15 cellular contexts compared by ENCODE assay signal in the genomic region with DNA sequence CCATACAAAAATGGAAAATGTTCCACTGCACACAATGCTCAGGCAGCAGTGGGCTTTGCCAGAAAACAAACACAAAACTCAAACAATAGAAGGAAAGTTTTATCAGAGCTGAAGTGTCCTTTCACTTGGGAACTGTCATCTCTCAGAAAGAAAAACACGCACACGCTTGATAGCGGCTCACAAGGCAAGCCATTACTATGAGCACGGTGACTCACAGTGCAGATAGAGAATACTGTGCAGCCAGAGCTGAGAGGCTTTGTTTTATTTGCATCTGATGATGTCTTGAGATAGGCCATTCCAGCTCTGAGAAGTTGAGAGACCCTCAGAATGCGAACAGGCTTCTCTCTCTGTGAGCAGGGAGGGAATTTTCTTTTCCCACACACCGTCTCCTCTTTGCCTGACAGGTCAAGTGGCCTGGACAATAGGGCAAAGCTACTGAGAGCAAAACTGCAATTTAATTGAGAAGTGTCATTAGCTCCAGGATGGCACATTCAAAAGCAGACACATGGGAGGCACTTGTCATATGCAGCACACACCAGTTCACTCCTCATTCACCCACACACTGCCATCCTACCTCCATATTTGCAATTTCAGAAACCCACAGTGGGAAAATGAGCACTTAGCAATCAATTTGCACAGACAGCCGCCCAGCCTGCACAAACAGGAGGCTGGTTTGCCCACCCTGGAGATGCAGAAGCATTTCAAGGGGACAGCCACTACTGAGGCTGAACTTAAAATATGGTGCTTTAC.
DNase-seq lines count a peak whose midpoint lies in the region; ATAC-seq and TF ChIP-seq lines count a peak whose summit lies in the region.
"Had no signal": no experiment of that assay in that cellular context is flagged by ENCODE, and none has a peak within 500 bp of the region (broad histone marks: within the 10 kb centered on the region; RNA-seq: fewer than 3 reads in every experiment).

No MANE protein-coding gene starts in this region.

- H3K18ac ChIP-seq in IMR-90 (ENCODE audit: low read depth, low read length) (no peak overlapping the region), neuronal stem cell (ENCODE audit: low read length) (peak overlapping the region; percentile 6)

- H3K4ac ChIP-seq in IMR-90 (ENCODE audit: low read depth, low read length) (no peak overlapping the region), neuronal stem cell (ENCODE audit: low read length) (no peak overlapping the region)

- H2BK5ac ChIP-seq in IMR-90 (ENCODE audit: low read depth, low read length, poor library complexity, severe bottlenecking) = no peak overlapping the region
- H2BK5ac ChIP-seq in neuronal stem cell (ENCODE audit: low read length) = no peak overlapping the region

- intact Hi-C loops in IMR-90 (cut with micrococcal nuclease) = no loop called here
- intact Hi-C loops in head of caudate nucleus (cut with DNase I) = no loop called here
- intact Hi-C loops in transverse colon (cut with DNase I; ENCODE audit: low total_unique reads) = no loop called here

- no peak overlapping the region for H2BK12ac ChIP-seq in neuronal stem cell (ENCODE audit: low read length)

- H4K8ac ChIP-seq in IMR-90 (ENCODE audit: low read depth in 2 of 2, low read length in 2 of 2) (no peak overlapping the region), neuronal stem cell (ENCODE audit: low read depth, low read length) (no peak overlapping the region)

- H4K91ac ChIP-seq in IMR-90 (ENCODE audit: insufficient read depth, low read depth, low read length) = no peak overlapping the region
- H4K91ac ChIP-seq in neuronal stem cell (ENCODE audit: low read depth, low read length, poor library complexity) = no peak overlapping the region

- H3K14ac ChIP-seq in IMR-90 (replicated peaks; ENCODE audit: low read depth, low read length) = no peak overlapping the region
- H3K14ac ChIP-seq in neuronal stem cell (ENCODE audit: low read length) = no peak overlapping the region

- H3K9me1 ChIP-seq in IMR-90 (ENCODE audit: insufficient read depth, low read length) = no peaks in the 10 kb centered on the region

- 93% methylated on average over 2 of the region's 7 CpGs; no CpG with 5 or more reads in 1 of the 2 experiments for WGBS in IMR-90 (ENCODE audit: extremely low coverage in 2 of 2, insufficient read length in 1 of 2), 2 experiments
- WGBS in neuronal stem cell (ENCODE audit: extremely low coverage in 2 of 2, insufficient read length in 2 of 2, insufficient replicate concordance in 1 of 2), 2 donors = no CpG with 5 or more reads among the region's 7 CpGs
- 69 to 83% methylated on average over 5 to 7 of the region's 7 CpGs for WGBS in transverse colon (ENCODE audit: low coverage in 1 of 2), 2 donors

- H3K9me3 Mint-ChIP-seq in naive thymus-derived CD8-positive, alpha-beta T cell = no peaks in the 10 kb centered on the region

- H2AK9ac ChIP-seq in IMR-90 (replicated peaks; ENCODE audit: low read depth, low read length, poor library complexity) = no peak overlapping the region

- H4K5ac ChIP-seq in IMR-90 (ENCODE audit: low read depth, low read length) = no peak overlapping the region

- no peak for DNase-seq in IMR-90
- peak; percentile 23 for DNase-seq in RPMI7951 (ENCODE audit: low read depth)
- DNase-seq in head of caudate nucleus = peak in 29 of 42 donors; percentile 9 to 75 (median 27)
- DNase-seq in neuronal stem cell (ENCODE audit: low spot score) = no peak
- no peak for DNase-seq in transverse colon
- no peak for DNase-seq in NCI-H1436 (lab: John Stamatoyannopoulos, UW)
- no peak for DNase-seq in naive thymus-derived CD8-positive, alpha-beta T cell
- no peak for DNase-seq in HPDE6-E6E7 (ENCODE audit: extremely low spot score)
- DNase-seq: CD4-positive, CD25-positive, alpha-beta regulatory T cell; DMS79; HCEC 1CT; NCI-H146; NCI-H2081 treated with DMSO at 0.1 percent for 48 hours; NCI-H69; PC-3 had no signal

- no peaks in the 10 kb centered on the region for H3K4me1 Mint-ChIP-seq in naive thymus-derived CD8-positive, alpha-beta T cell
- H3K4me1 Mint-ChIP-seq: CD4-positive, CD25-positive, alpha-beta regulatory T cell had no signal

- H4K20me1 ChIP-seq in IMR-90 (ENCODE audit: insufficient read depth, low read length) = no peaks in the 10 kb centered on the region

- H3K79me1 ChIP-seq in IMR-90 (ENCODE audit: low read depth in 1 of 2, low read length in 2 of 2) (no peaks in the 10 kb centered on the region), neuronal stem cell (ENCODE audit: low read depth, low read length) (no peaks in the 10 kb centered on the region)

- POLR2A ChIA-PET in IMR-90 (lab: Charles Lee; ENCODE audit: unreplicated experiment) = no interaction called here
- POLR2A ChIA-PET in naive thymus-derived CD8-positive, alpha-beta T cell (lab: Charles Lee) = no interaction called here

- ATAC-seq in IMR-90 (ENCODE audit: low read depth) = 0 out of 2 replicates have a peak, but pooled peaks have one; percentile 49
- no peak for ATAC-seq in naive thymus-derived CD8-positive, alpha-beta T cell
- ATAC-seq: PC-3 had no signal

- H2BK20ac ChIP-seq in IMR-90 (ENCODE audit: low read depth, low read length) = no peak overlapping the region

- no peak overlapping the region for H2AK5ac ChIP-seq in IMR-90 (ENCODE audit: low read depth, low read length)
- no peak overlapping the region for H2AK5ac ChIP-seq in neuronal stem cell (ENCODE audit: low read depth, low read length)

- no peak overlapping the region for H3K56ac ChIP-seq in IMR-90 (ENCODE audit: extremely low read depth, insufficient read depth, low read length)

- TF ChIP-seq CTCF in IMR-90 (conservative IDR thresholded peaks at IDR 0.05; ENCODE audit: low read depth, low read length) (no peak), transverse colon (IDR thresholded peaks at IDR 0.05) (no peak)

- no TSS peak for BruUV-seq in IMR-90 (replicated peaks; lab: Mats Ljungman, UMichigan)

- no peak overlapping the region for H3K4me3 ChIP-seq in IMR-90 (ENCODE audit: insufficient read depth, low read depth, low read length)
- no peak overlapping the region for H3K4me3 ChIP-seq in neuronal stem cell (ENCODE audit: low read length in 2 of 2)
- no peak overlapping the region for H3K4me3 ChIP-seq in transverse colon

- H3K23ac ChIP-seq in IMR-90 (ENCODE audit: low read depth, low read length) (no peak overlapping the region), neuronal stem cell (ENCODE audit: low read depth, low read length, poor library complexity) (no peak overlapping the region)

- no peak overlapping the region for H2BK15ac ChIP-seq in IMR-90 (ENCODE audit: low read depth, low read length)
- no peak overlapping the region for H2BK15ac ChIP-seq in neuronal stem cell (ENCODE audit: low read length)

- H3K27me3 ChIP-seq in IMR-90 (ENCODE audit: control insufficient read depth, insufficient read depth, low read length) (peaks cover 5% of the 10 kb centered on the region), neuronal stem cell (ENCODE audit: control insufficient read depth in 3 of 3, insufficient read depth in 3 of 3, low read depth in 1 of 3, low read length in 3 of 3) (peaks cover 0 to 3% (median 0%) of the 10 kb centered on the region in 3 experiments), transverse colon (no peaks in the 10 kb centered on the region)

- CTCF ChIA-PET in IMR-90 (lab: Yijun Ruan, JAX) = no interaction called here

- no peaks in the 10 kb centered on the region for H3K9me3 ChIP-seq in IMR-90 (ENCODE audit: control insufficient read depth, insufficient read depth, low read length)
- no peaks in the 10 kb centered on the region for H3K9me3 ChIP-seq in neuronal stem cell (replicated peaks in 1 of 2; ENCODE audit: control insufficient read depth in 2 of 2, insufficient read depth in 1 of 2, low read depth in 1 of 2, low read length in 2 of 2)
- no peaks in the 10 kb centered on the region for H3K9me3 ChIP-seq in transverse colon

- H3K4me1 ChIP-seq in IMR-90 (ENCODE audit: control insufficient read depth, insufficient read depth, low read length) (no peaks in the 10 kb centered on the region), neuronal stem cell (ENCODE audit: control insufficient read depth in 2 of 2, insufficient read depth in 1 of 2, low read depth in 1 of 2, low read length in 2 of 2) (peaks cover 9 to 10% of the 10 kb centered on the region in 2 donors), transverse colon (no peaks in the 10 kb centered on the region)

- H3K27me3 Mint-ChIP-seq in naive thymus-derived CD8-positive, alpha-beta T cell = peaks cover 4 to 10% (median 7%) of the 10 kb centered on the region in 5 donors
- H3K27me3 Mint-ChIP-seq: CD4-positive, CD25-positive, alpha-beta regulatory T cell had no signal

- in situ Hi-C loops in IMR-90 (cut with MboI; ENCODE audit: low sequenced_read_pairs) = no loop called here
- in situ Hi-C loops in transverse colon (cut with MboI; ENCODE audit: low pct_ligation_motif_present in 1 of 4, low pct_unique_long_range_greater_than_20kb in 1 of 4, low sequenced_read_pairs in 3 of 4) = no loop called here

- H3K4me3 Mint-ChIP-seq in naive thymus-derived CD8-positive, alpha-beta T cell = no peak overlapping the region
- H3K4me3 Mint-ChIP-seq: CD4-positive, CD25-positive, alpha-beta regulatory T cell had no signal

- H3K4me2 ChIP-seq in IMR-90 (ENCODE audit: low read depth, low read length) (no peak overlapping the region), neuronal stem cell (ENCODE audit: insufficient read depth, low read length, poor library complexity, severe bottlenecking) (no peak overlapping the region)

- no peak overlapping the region for H3K27ac Mint-ChIP-seq in naive thymus-derived CD8-positive, alpha-beta T cell
- H3K27ac Mint-ChIP-seq: CD4-positive, CD25-positive, alpha-beta regulatory T cell had no signal

- dilution Hi-C loops in IMR-90 (cut with HindIII; ENCODE audit: low sequenced_read_pairs, unreplicated experiment) = no loop called here

- H2BK120ac ChIP-seq in IMR-90 (ENCODE audit: low read depth, low read length) = no peak overlapping the region
- no peak overlapping the region for H2BK120ac ChIP-seq in neuronal stem cell (ENCODE audit: low read depth, low read length)

- H3K27ac ChIP-seq in IMR-90 (ENCODE audit: insufficient read depth, low read length) = no peak overlapping the region
- no peak overlapping the region for H3K27ac ChIP-seq in neuronal stem cell (replicated peaks; ENCODE audit: low read length)
- H3K27ac ChIP-seq in transverse colon = no peak overlapping the region

- no peak for TF ChIP-seq EP300 in transverse colon (IDR thresholded peaks at IDR 0.05; ENCODE audit: low read depth)

- H3K9ac ChIP-seq in IMR-90 (ENCODE audit: low read depth, low read length) (no peak overlapping the region), neuronal stem cell (ENCODE audit: low read depth, low read length, poor library complexity) (no peak overlapping the region)

- no peaks in the 10 kb centered on the region for H3K36me3 Mint-ChIP-seq in naive thymus-derived CD8-positive, alpha-beta T cell
- H3K36me3 Mint-ChIP-seq: CD4-positive, CD25-positive, alpha-beta regulatory T cell had no signal

- no peak for TF ChIP-seq RAD21 in IMR-90 (IDR thresholded peaks at IDR 0.05; ENCODE audit: low read length)

- H2AFZ ChIP-seq in IMR-90 (replicated peaks; ENCODE audit: low read length, poor library complexity) = no peak overlapping the region
- H2AFZ ChIP-seq in neuronal stem cell (ENCODE audit: low read length) = peak overlapping the region; percentile 53

- H3K36me3 ChIP-seq in IMR-90 (ENCODE audit: control insufficient read depth, insufficient read depth, low read length) (no peaks in the 10 kb centered on the region), neuronal stem cell (replicated peaks in 1 of 2; ENCODE audit: control insufficient read depth in 2 of 2, insufficient read depth in 2 of 2, low read length in 2 of 2) (no peaks in the 10 kb centered on the region), transverse colon (no peaks in the 10 kb centered on the region)

- TF ChIP-seq POLR2A in IMR-90 (IDR thresholded peaks at IDR 0.05; ENCODE audit: low read depth, low read length) = no peak
- TF ChIP-seq POLR2A in transverse colon (IDR thresholded peaks at IDR 0.05) = no peak

Comparison
In these comparisons a context has a peak if more than half of its experiments do, and no peak if none do; other contexts are left out.
1. DNase-seq: peak in RPMI7951 (single experiment) and head of caudate nucleus (29 of 42); none in IMR-90 (single experiment), neuronal stem cell (single experiment), transverse colon (single experiment), NCI-H1436 (single experiment), naive thymus-derived CD8-positive, alpha-beta T cell (0 of 10) and HPDE6-E6E7 (single experiment).